Comparison of ENCODE assay signal across 8 cellular contexts in the genomic region with DNA sequence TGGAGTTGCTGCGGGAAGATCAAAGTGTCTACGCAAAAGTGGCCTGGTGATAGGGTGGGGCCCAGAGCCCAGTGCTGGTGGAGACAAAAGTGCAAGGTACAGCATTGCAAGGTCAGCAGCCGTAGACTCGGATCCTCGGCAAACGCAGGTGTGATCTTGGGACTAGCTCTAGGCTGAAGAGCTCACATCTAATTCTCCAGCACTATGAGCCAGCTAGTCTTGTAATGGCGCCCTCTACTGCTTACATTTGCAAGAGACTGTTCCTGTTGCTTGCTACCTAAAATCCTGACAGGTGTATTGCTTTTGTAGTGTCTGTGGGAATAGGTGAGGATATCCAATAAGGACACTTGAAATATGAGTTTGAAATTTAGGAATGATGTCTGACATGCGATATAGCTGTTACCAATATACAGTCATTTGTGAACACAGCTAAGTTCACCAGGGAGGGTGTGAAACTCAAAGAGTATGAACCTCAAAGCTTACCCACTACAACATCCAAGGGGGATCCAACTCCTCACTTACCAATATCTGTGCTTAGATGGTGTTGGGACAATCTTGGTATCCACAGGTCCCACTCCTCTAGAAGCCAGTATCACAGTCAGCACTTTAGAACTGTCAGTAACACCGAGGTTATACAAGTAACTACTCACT. TPM values are rescaled to one million over a fixed set of nuclear protein-coding genes. Genes with fewer than 3 reads are reported as not detected.
DNase-seq lines count a peak whose midpoint lies in the region; ATAC-seq and TF ChIP-seq lines count a peak whose summit lies in the region.

No MANE protein-coding gene starts in this region.

- BruUV-seq in A673 (replicated peaks; lab: Mats Ljungman, UMichigan) = no TSS peak

- DNase-seq in A673 (ENCODE audit: low spot score) (peak; percentile 60), NCI-H1930 (lab: John Stamatoyannopoulos, UW) (peak; percentile 26 to 62), choroid plexus epithelial cell (ENCODE audit: low read depth) (peak; percentile 79), mucosa of gallbladder (ENCODE audit: low spot score) (peak; percentile 65)

- H3K4me1 ChIP-seq in A673 (ENCODE audit: insufficient read depth, low read length, poor library complexity, severe bottlenecking) = no peaks in the 10 kb centered on the region

- CTCF ChIA-PET in A673 (lab: Charles Lee) = interaction anchor here (0.6 to 1.0 kb wide), 9 partner anchors 13 to 374 kb away, joined by 3 to 12 read pairs (median 3); no protein-coding TSS in a partner anchor

- POLR2A ChIA-PET in A673 (lab: Charles Lee; ENCODE audit: low non-redundant PET) = no interaction called here

- no peak overlapping the region for H3K4me3 ChIP-seq in A673 (ENCODE audit: low read depth, low read length, poor library complexity, severe bottlenecking)
- H3K4me3 ChIP-seq in choroid plexus epithelial cell (ENCODE audit: low read depth, low read length) = no peak overlapping the region

- H3K9me3 ChIP-seq in A673 (ENCODE audit: low read depth, low read length, poor library complexity, severe bottlenecking) = no peaks in the 10 kb centered on the region

- ATAC-seq in GM18508 (IDR thresholded peaks at IDR 0.05; ENCODE audit: insufficient read depth, unreplicated experiment) (peak; percentile 61), HG02938 (IDR thresholded peaks at IDR 0.05; ENCODE audit: unreplicated experiment) (peak; percentile 91), HG03025 (IDR thresholded peaks at IDR 0.05; ENCODE audit: low FRiP score, unreplicated experiment) (no peak)

- peaks cover 4% of the 10 kb centered on the region for H3K27me3 ChIP-seq in A673 (replicated peaks; ENCODE audit: insufficient read depth, low read depth, low read length, poor library complexity)

- H3K27ac ChIP-seq in A673 (ENCODE audit: low read depth, low read length, poor library complexity, severe bottlenecking) (no peak overlapping the region), VCaP (no peak overlapping the region)

- TF ChIP-seq CTCF in A673 (conservative IDR thresholded peaks at IDR 0.05; ENCODE audit: low read depth, low read length) = peak; percentile 81
- peak; percentile 48; the same call in 1 of the 2 replicates for TF ChIP-seq CTCF in VCaP (conservative IDR thresholded peaks at IDR 0.05)
- TF ChIP-seq CTCF in choroid plexus epithelial cell (conservative IDR thresholded peaks at IDR 0.05; ENCODE audit: low read depth, low read length) = peak; percentile 71

- intact Hi-C loops in A673 (cut with micrococcal nuclease; ENCODE audit: unreplicated experiment) = loop anchor here (1.0 to 10.0 kb wide), 3 partner anchors 233 to 374 kb away; no protein-coding TSS in a partner anchor

- H3K36me3 ChIP-seq in A673 (ENCODE audit: insufficient read depth, low read length, poor library complexity, severe bottlenecking) = no peaks in the 10 kb centered on the region

RNA-seq across cellular contexts. Expression of a gene that starts 58.4 kb away (rescaled TPM):
- total RNA-seq in A673 (2021) = not detected in 2 replicates
- total RNA-seq in mucosa of gallbladder = 5.7 TPM
